In the genomic region with DNA sequence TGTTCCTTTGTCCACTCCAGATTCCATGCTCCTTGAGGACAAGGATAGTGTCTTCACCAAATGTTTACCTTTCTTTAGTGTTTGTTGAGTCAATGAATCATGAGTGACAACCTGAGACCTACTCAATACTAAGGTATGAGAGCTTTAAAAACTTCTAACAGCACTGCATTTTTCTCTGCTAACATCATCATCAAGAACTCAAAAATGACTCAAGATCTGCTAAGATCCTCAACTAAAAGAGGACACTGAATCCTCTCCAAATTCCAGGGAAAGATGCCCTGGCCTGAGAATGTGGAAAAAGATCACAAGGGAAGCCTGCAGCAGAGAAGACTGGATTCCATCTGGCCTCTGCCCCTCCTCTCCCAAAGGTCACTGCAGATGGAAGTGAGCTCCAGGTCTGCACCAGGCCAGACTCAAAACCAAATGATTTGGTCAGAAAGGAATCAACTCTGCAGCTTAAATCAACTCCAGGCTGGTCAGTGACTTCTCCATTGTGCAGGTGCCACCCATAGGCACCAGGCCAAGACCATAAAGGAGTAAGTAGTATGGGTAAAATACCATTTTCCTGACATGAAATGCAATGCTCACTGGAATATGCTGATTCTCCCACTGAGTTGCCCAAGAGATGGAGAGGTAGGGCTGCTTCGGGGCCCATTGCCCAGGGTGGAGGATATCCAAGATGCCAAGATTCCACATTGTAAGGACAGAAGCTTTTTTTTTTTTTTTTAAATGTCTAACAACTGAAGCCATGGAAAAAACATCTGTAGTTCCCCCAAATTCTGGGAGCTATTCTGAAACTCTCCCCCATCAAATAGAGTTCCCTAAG, we compare ENCODE assay signal across 13 cellular contexts.
DNase-seq lines count a peak whose midpoint lies in the region; ATAC-seq, FAIRE-seq and TF ChIP-seq lines count a peak whose summit lies in the region.
"Had no signal": no experiment of that assay in that cellular context is flagged by ENCODE, and none has a peak within 500 bp of the region (broad histone marks: within the 10 kb centered on the region; RNA-seq: fewer than 3 reads in every experiment).

No MANE protein-coding gene starts in this region.

- peaks cover 90 to 94% (median 91%) of the 10 kb centered on the region in 3 donors for H3K27me3 Mint-ChIP-seq in CD14-positive monocyte (ENCODE audit: low read depth in 3 of 3)

- H3K4me3 Mint-ChIP-seq in CD14-positive monocyte: peak overlapping the region in 1 of 2 donors; percentile 81

- DNase-seq in H54 (ENCODE audit: insufficient read length, low spot score) (peak; percentile 78), SW 1271 (lab: John Stamatoyannopoulos, UW) (peak; percentile 75 to 93), fibroblast of gingiva (ENCODE audit: low read depth) (peak; percentile 69), Peyer's patch (no peak), heart right ventricle (no peak), CD14-positive monocyte (ENCODE audit: low spot score) (no peak), NCI-H2029 treated with DMSO at 0.1 percent for 48 hours (lab: John Stamatoyannopoulos, UW) (no peak)
- DNase-seq: amygdala, NCI-H2227 treated with DMSO at 0.1 percent for 48 hours, psoas muscle had no signal

- WGBS in heart right ventricle, 2 donors: 93 to 94% methylated on average over 1 of the region's 1 CpG

- H3K9me3 Mint-ChIP-seq in CD14-positive monocyte: peaks cover 2 to 23% (median 17%) of the 10 kb centered on the region in 7 donors

- H3K27ac Mint-ChIP-seq in CD14-positive monocyte: no peak overlapping the region

- H3K4me1 ChIP-seq in rectal smooth muscle tissue (ENCODE audit: control insufficient read depth, insufficient read depth, low read length) (peaks cover 51% of the 10 kb centered on the region), Peyer's patch (peaks cover 0 to 11% (median 3%) of the 10 kb centered on the region in 4 donors), heart right ventricle (peaks cover 0 to 51% (median 26%) of the 10 kb centered on the region in 9 donors)
- H3K4me1 ChIP-seq: psoas muscle had no signal

- H3K36me3 ChIP-seq in rectal smooth muscle tissue (ENCODE audit: control insufficient read depth, insufficient read depth, low read length) (no peaks in the 10 kb centered on the region), Peyer's patch (no peaks in the 10 kb centered on the region), heart right ventricle (no peaks in the 10 kb centered on the region)

- H3K9ac ChIP-seq in rectal smooth muscle tissue (ENCODE audit: low read length): no peak overlapping the region

- TF ChIP-seq CTCF in Peyer's patch (IDR thresholded peaks at IDR 0.05) (no peak), heart right ventricle (IDR thresholded peaks at IDR 0.05) (no peak), CD14-positive monocyte (IDR thresholded peaks at IDR 0.05) (no peak)

- peak; percentile 100 for FAIRE-seq in H54 (lab: Jason Lieb, UNC)
- FAIRE-seq: GM12878, TTC549 had no signal

- H3K4me1 Mint-ChIP-seq in CD14-positive monocyte: peaks cover 5% of the 10 kb centered on the region

- no peak for ATAC-seq in heart right ventricle
- ATAC-seq: GM12878, psoas muscle had no signal

- intact Hi-C loops in heart right ventricle (cut with DNase I): no loop called here
- intact Hi-C loops in CD14-positive monocyte (cut with micrococcal nuclease): no loop called here

- peak overlapping the region; percentile 39 for H3K4me3 ChIP-seq in rectal smooth muscle tissue (ENCODE audit: low read length)
- H3K4me3 ChIP-seq in Peyer's patch: no peak overlapping the region
- no peak overlapping the region for H3K4me3 ChIP-seq in heart right ventricle
- H3K4me3 ChIP-seq: GM12878, psoas muscle had no signal

- H3K9me3 ChIP-seq in Peyer's patch (no peaks in the 10 kb centered on the region), heart right ventricle (no peaks in the 10 kb centered on the region)
- H3K9me3 ChIP-seq: psoas muscle had no signal

- H3K36me3 Mint-ChIP-seq in CD14-positive monocyte: no peaks in the 10 kb centered on the region

- no peaks in the 10 kb centered on the region for H3K27me3 ChIP-seq in rectal smooth muscle tissue (ENCODE audit: control insufficient read depth, insufficient read depth, low read length)
- H3K27me3 ChIP-seq in Peyer's patch: no peaks in the 10 kb centered on the region
- H3K27me3 ChIP-seq in heart right ventricle: peaks cover 0 to 77% (median 0%) of the 10 kb centered on the region in 7 donors

- peak overlapping the region; percentile 72 for H3K27ac ChIP-seq in rectal smooth muscle tissue (ENCODE audit: low read depth, low read length)
- peak overlapping the region in 1 of 4 donors; percentile 26 for H3K27ac ChIP-seq in Peyer's patch
- peak overlapping the region in 4 of 10 donors; percentile 18 to 64 (median 53) for H3K27ac ChIP-seq in heart right ventricle
- H3K27ac ChIP-seq: psoas muscle had no signal

- TF ChIP-seq POLR2A in H54 (IDR thresholded peaks at IDR 0.05; ENCODE audit: low read depth, low read length) (no peak), Peyer's patch (IDR thresholded peaks at IDR 0.05) (no peak)

Comparison
In these comparisons a context has a peak if more than half of its experiments do, and no peak if none do; other contexts are left out.
1. DNase-seq: peak in H54 (single experiment), SW 1271 (2 of 2) and fibroblast of gingiva (single experiment); none in Peyer's patch (0 of 3), heart right ventricle (0 of 2), CD14-positive monocyte (single experiment) and NCI-H2029 treated with DMSO at 0.1 percent for 48 hours (single experiment).